14 cellular contexts compared by ENCODE assay signal in genomic region chr1:40140211-40140709, GRCh38. TPM values are rescaled to one million over a fixed set of nuclear protein-coding genes. Genes with fewer than 3 reads are reported as not detected.
DNase-seq lines count a peak whose midpoint lies in the region; ATAC-seq, FAIRE-seq and TF ChIP-seq lines count a peak whose summit lies in the region.
"Had no signal": no experiment of that assay in that cellular context is flagged by ENCODE, and none has a peak within 500 bp of the region (broad histone marks: within the 10 kb centered on the region; RNA-seq: fewer than 3 reads in every experiment).

No MANE protein-coding gene starts in this region.

- ATAC-seq in HG03432 (IDR thresholded peaks at IDR 0.05; ENCODE audit: unreplicated experiment), result no peak
- ATAC-seq: stimulated activated naive CD8-positive, alpha-beta T cell treated with anti-CD3 and anti-CD28 coated beads, Interleukin-15, amount 100 ng/mL, for 72 hours had no signal

- peaks cover 4% of the 10 kb centered on the region for H3K27me3 ChIP-seq in keratinocyte (ENCODE audit: control insufficient read depth, extremely low read depth, insufficient read depth, low read length)
- peaks cover 2% of the 10 kb centered on the region for H3K27me3 ChIP-seq in A673 (replicated peaks; ENCODE audit: insufficient read depth, low read depth, low read length, poor library complexity)

- no peaks in the 10 kb centered on the region for H3K36me3 ChIP-seq in HEK293 (ENCODE audit: control insufficient read depth in 2 of 2, insufficient read depth in 1 of 2, low read length in 2 of 2)
- no peaks in the 10 kb centered on the region for H3K36me3 ChIP-seq in keratinocyte (ENCODE audit: control insufficient read depth in 2 of 2, extremely low read depth in 1 of 2, insufficient read depth in 2 of 2, low read length in 2 of 2)
- no peaks in the 10 kb centered on the region for H3K36me3 ChIP-seq in A673 (ENCODE audit: insufficient read depth, low read length, poor library complexity, severe bottlenecking)

- H4K20me1 ChIP-seq in keratinocyte (ENCODE audit: control insufficient read depth, extremely low read depth, insufficient read depth, low read length), result no peaks in the 10 kb centered on the region

- H3K27ac ChIP-seq in HEK293 (ENCODE audit: extremely low read depth, low read depth, low read length) (no peak overlapping the region), keratinocyte (ENCODE audit: control insufficient read depth, insufficient read depth, low read length) (no peak overlapping the region), A673 (ENCODE audit: low read depth, low read length, poor library complexity, severe bottlenecking) (no peak overlapping the region)

- H3K4me3 ChIP-seq in AG10803 (ENCODE audit: low read length) (no peak overlapping the region), HEK293 (ENCODE audit: low read depth, low read length) (no peak overlapping the region), keratinocyte (ENCODE audit: control insufficient read depth in 2 of 3, extremely low read depth in 1 of 3, insufficient read depth in 2 of 3, low read depth in 1 of 3, low read length in 3 of 3) (no peak overlapping the region), A673 (ENCODE audit: low read depth, low read length, poor library complexity, severe bottlenecking) (no peak overlapping the region)

- peak; percentile 18 for DNase-seq in AG10803 (ENCODE audit: low read depth)
- DNase-seq in keratinocyte (ENCODE audit: low read depth, low spot score), result no peak
- no peak for DNase-seq in A673 (ENCODE audit: low spot score)
- DNase-seq in NCI-H524 (lab: John Stamatoyannopoulos, UW), result no peak
- DNase-seq in HK-2 (ENCODE audit: unreplicated experiment), result no peak
- DNase-seq: activated CD4-positive, alpha-beta T cell treated with anti-CD3 and anti-CD28 coated beads for 4 hours; activated effector memory CD4-positive, alpha-beta T cell treated with Interleukin-2 at 50 U/mL for 16 hours; CD4-positive, alpha-beta T cell; NCI-H146; stimulated activated naive CD8-positive, alpha-beta T cell treated with anti-CD3 and anti-CD28 coated beads, Interleukin-15, amount 100 ng/mL, for 72 hours; SW 1271 had no signal

- no TSS peak for BruUV-seq in A673 (replicated peaks; lab: Mats Ljungman, UMichigan)

- intact Hi-C loops in A673 (cut with micrococcal nuclease; ENCODE audit: unreplicated experiment), result loop anchor here (10.0 kb wide), 1 partner anchor 295 kb away; no protein-coding TSS in a partner anchor

- POLR2A ChIA-PET in HEK293 (lab: Yijun Ruan, JAX) (no interaction called here), A673 (lab: Charles Lee; ENCODE audit: low non-redundant PET) (interaction anchor here (0.6 kb wide), 1 partner anchor 8 kb away, joined by 3 read pairs; no protein-coding TSS in a partner anchor)

- H3K9me1 ChIP-seq in keratinocyte (ENCODE audit: control insufficient read depth, extremely low read depth, insufficient read depth, low read length), result no peaks in the 10 kb centered on the region

- no peaks in the 10 kb centered on the region for H3K79me2 ChIP-seq in keratinocyte (ENCODE audit: control insufficient read depth, insufficient read depth, low read length)

- H2AFZ ChIP-seq in keratinocyte (ENCODE audit: control insufficient read depth, low read length), result peak overlapping the region; percentile 59

- CTCF ChIA-PET in HEK293 (lab: Yijun Ruan, JAX), result interaction anchor here (0.9 to 5.5 kb wide), 3 partner anchors 8 to 198 kb away, joined by 4 to 86 read pairs (median 85); no protein-coding TSS in a partner anchor
- CTCF ChIA-PET in A673 (lab: Charles Lee), result no interaction called here

- H3K4me2 ChIP-seq in keratinocyte (ENCODE audit: control insufficient read depth, extremely low read depth, insufficient read depth, low read depth, low read length), result no peak overlapping the region

- H3K9ac ChIP-seq in keratinocyte (ENCODE audit: control insufficient read depth, extremely low read depth, insufficient read depth, low read length), result no peak overlapping the region

- H3K4me1 ChIP-seq in HEK293 (ENCODE audit: control insufficient read depth, insufficient read depth, low read length) (no peaks in the 10 kb centered on the region), keratinocyte (ENCODE audit: control insufficient read depth, extremely low read depth, insufficient read depth, low read length) (peaks cover 6% of the 10 kb centered on the region), A673 (ENCODE audit: insufficient read depth, low read length, poor library complexity, severe bottlenecking) (no peaks in the 10 kb centered on the region)

- no peak for TF ChIP-seq CTCF in AG10803 (conservative IDR thresholded peaks at IDR 0.05; ENCODE audit: low read length)
- no peak for TF ChIP-seq CTCF in HEK293 (tag by site-specific recombination; IDR thresholded peaks at IDR 0.05)
- TF ChIP-seq CTCF in keratinocyte (optimal IDR thresholded peaks at IDR 0.05 in 1 of 3, IDR thresholded peaks at IDR 0.05 in 1 of 3, conservative IDR thresholded peaks at IDR 0.05 in 1 of 3; ENCODE audit: extremely low read depth in 1 of 3, insufficient read depth in 2 of 3, low read length in 3 of 3), result no peak
- TF ChIP-seq CTCF in A673 (conservative IDR thresholded peaks at IDR 0.05; ENCODE audit: low read depth, low read length), result no peak

- dilution Hi-C loops in keratinocyte (cut with MboI; ENCODE audit: extremely low pct_ligation_motif_present, low sequenced_read_pairs), result no loop called here

- H3K9me3 ChIP-seq in HEK293 (ENCODE audit: control insufficient read depth, insufficient read depth, low read depth, low read length) (no peaks in the 10 kb centered on the region), keratinocyte (ENCODE audit: control insufficient read depth, low read depth, low read length) (no peaks in the 10 kb centered on the region), A673 (ENCODE audit: low read depth, low read length, poor library complexity, severe bottlenecking) (no peaks in the 10 kb centered on the region)

- FAIRE-seq in TTC549 (lab: Jason Lieb, UNC), result peak; percentile 87
- no peak for FAIRE-seq in keratinocyte (lab: Jason Lieb, UNC)

TF ChIP-seq in HEK293, 187 proteins besides CTCF, POLR2A, EP300 and RAD21:
- no peak for TF ChIP-seq BCL6B (tag by site-specific recombination; IDR thresholded peaks at IDR 0.05)
- TF ChIP-seq ZNF785 (tag by site-specific recombination; IDR thresholded peaks at IDR 0.05), result no peak
- peak; percentile 24; the same call in 1 of the 2 replicates for TF ChIP-seq ZBTB17 (tag by site-specific recombination; IDR thresholded peaks at IDR 0.05)
- TF ChIP-seq ZNF777 (tag by site-specific recombination; IDR thresholded peaks at IDR 0.05; ENCODE audit: borderline replicate concordance), result no peak
- 0 out of 2 replicates have a peak, but pooled peaks have one; percentile 9 for TF ChIP-seq PRDM1 (tag by site-specific recombination; IDR thresholded peaks at IDR 0.05)
- no peak for TF ChIP-seq BCL11B (tag by site-specific recombination; IDR thresholded peaks at IDR 0.05; ENCODE audit: low read depth)
- TF ChIP-seq HOXD13 (CRISPR knock-in tag; IDR thresholded peaks at IDR 0.05; ENCODE audit: borderline replicate concordance), result no peak
- TF ChIP-seq KLF1 (tag by site-specific recombination; IDR thresholded peaks at IDR 0.05), result no peak
TF ChIP-seq in HEK293: peak in this region for 2.

RNA-seq across cellular contexts. Expression of gene RLF, which starts 20.9 kb away (rescaled TPM):
- 7.0 to 10.7 TPM (median 7.5 TPM) in 3 replicates for polyA plus RNA-seq in keratinocyte
- polyA plus RNA-seq in keratinocyte (2011; ENCODE audit: low read depth), result 12.4 TPM
- 3.3 and 7.5 TPM in 2 replicates for polyA plus RNA-seq in keratinocyte (2011; cell fraction: cytosol; rRNA removed)
- polyA plus RNA-seq in keratinocyte (2011; cell fraction: nucleus; rRNA removed), result 13.1 and 15.0 TPM in 2 replicates
- polyA plus RNA-seq in keratinocyte (2012; ENCODE audit: low replicate concordance), result 8.0 and 17.1 TPM in 2 replicates
- 2.0 to 26.3 TPM (median 12.0 TPM) in 3 replicates for polyA minus RNA-seq in keratinocyte
- polyA minus RNA-seq in keratinocyte (2011; cell fraction: cytosol; rRNA and poly(A)+ RNA removed), result 8.1 TPM
- polyA minus RNA-seq in keratinocyte (2011; cell fraction: nucleus; rRNA and poly(A)+ RNA removed), result 16.9 and 32.9 TPM in 2 replicates
- 17.1 and 18.1 TPM in 2 replicates for total RNA-seq in A673 (2021)

RNA-seq across cellular contexts. Expression of gene PPT1, which starts 43.2 kb away (rescaled TPM):
- 43.8 to 58.9 TPM (median 52.7 TPM) in 3 replicates for polyA plus RNA-seq in keratinocyte
- polyA plus RNA-seq in keratinocyte (2011; ENCODE audit: low read depth), result 12.7 TPM
- polyA plus RNA-seq in keratinocyte (2011; cell fraction: cytosol; rRNA removed), result 24.5 and 47.3 TPM in 2 replicates
- polyA plus RNA-seq in keratinocyte (2011; cell fraction: nucleus; rRNA removed), result 49.6 and 53.2 TPM in 2 replicates
- polyA plus RNA-seq in keratinocyte (2012; ENCODE audit: low replicate concordance), result 34.9 and 47.2 TPM in 2 replicates
- polyA minus RNA-seq in keratinocyte, result 27.7 to 58.7 TPM (median 50.4 TPM) in 3 replicates
- polyA minus RNA-seq in keratinocyte (2011; cell fraction: cytosol; rRNA and poly(A)+ RNA removed), result 17.3 TPM
- polyA minus RNA-seq in keratinocyte (2011; cell fraction: nucleus; rRNA and poly(A)+ RNA removed), result 22.8 and 49.0 TPM in 2 replicates
- 65.7 and 76.3 TPM in 2 replicates for total RNA-seq in A673 (2021)
